Comparison of ENCODE assay signal across 14 cellular contexts in the genomic region with DNA sequence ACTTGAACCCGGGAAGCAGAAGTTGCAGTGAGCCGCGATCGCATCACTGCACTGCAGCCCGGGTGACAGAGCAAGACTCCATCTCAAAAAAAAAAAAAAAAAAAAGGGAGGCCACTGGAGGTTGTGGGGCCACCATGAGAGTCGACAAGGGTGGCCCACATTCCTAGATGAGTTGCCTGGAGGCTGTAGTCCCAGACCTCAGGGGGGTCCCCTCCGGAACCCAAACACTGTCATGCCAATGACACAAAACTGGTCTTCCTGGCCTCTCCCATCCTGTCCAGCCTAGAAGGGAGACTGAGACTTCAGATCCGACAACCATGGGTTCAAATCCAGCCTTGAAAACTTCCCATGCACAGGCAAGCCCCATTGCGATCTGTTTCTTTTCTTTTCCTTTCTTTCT.
"Had no signal": no experiment of that assay in that cellular context is flagged by ENCODE, and none has a peak within 500 bp of the region (broad histone marks: within the 10 kb centered on the region; RNA-seq: fewer than 3 reads in every experiment).

No MANE protein-coding gene starts in this region.

- H3K27me3 ChIP-seq: breast epithelium had no signal

- H3K9me3 ChIP-seq: breast epithelium had no signal

- H3K36me3 ChIP-seq: breast epithelium had no signal

- H2AFZ ChIP-seq: parathyroid adenoma had no signal

- H3K4me3 Mint-ChIP-seq: activated CD8-positive, alpha-beta T cell treated with anti-CD3 and anti-CD28 coated beads for 36 hours; activated naive CD8-positive, alpha-beta T cell treated with anti-CD3 and anti-CD28 coated beads for 36 hours; activated T-cell treated with anti-CD3 and anti-CD28 coated beads, Interleukin-2, amount 50 U/mL, for 72 hours; stimulated activated naive CD8-positive, alpha-beta T cell treated with anti-CD3 and anti-CD28 coated beads, Interleukin-15, amount 100 ng/mL, for 72 hours; type B pancreatic cell had no signal

- H3K9ac ChIP-seq: parathyroid adenoma had no signal

- H3K27ac Mint-ChIP-seq: activated CD8-positive, alpha-beta T cell treated with anti-CD3 and anti-CD28 coated beads for 36 hours; activated naive CD8-positive, alpha-beta T cell treated with anti-CD3 and anti-CD28 coated beads for 36 hours; activated T-cell treated with anti-CD3 and anti-CD28 coated beads, Interleukin-2, amount 50 U/mL, for 72 hours; stimulated activated naive CD8-positive, alpha-beta T cell treated with anti-CD3 and anti-CD28 coated beads, Interleukin-15, amount 100 ng/mL, for 72 hours; type B pancreatic cell had no signal

- H3K27ac ChIP-seq: parathyroid adenoma had no signal

- H3K9me3 Mint-ChIP-seq: activated CD8-positive, alpha-beta T cell treated with anti-CD3 and anti-CD28 coated beads for 36 hours; activated naive CD8-positive, alpha-beta T cell treated with anti-CD3 and anti-CD28 coated beads for 36 hours; activated T-cell treated with anti-CD3 and anti-CD28 coated beads, Interleukin-2, amount 50 U/mL, for 72 hours; stimulated activated naive CD8-positive, alpha-beta T cell treated with anti-CD3 and anti-CD28 coated beads, Interleukin-15, amount 100 ng/mL, for 72 hours; type B pancreatic cell had no signal

- ATAC-seq: activated CD8-positive, alpha-beta T cell treated with anti-CD3 and anti-CD28 coated beads for 36 hours; activated T-cell treated with anti-CD3 and anti-CD28 coated beads, Interleukin-2, amount 50 U/mL, for 72 hours; esophagus mucosa; stimulated activated naive CD8-positive, alpha-beta T cell treated with anti-CD3 and anti-CD28 coated beads, Interleukin-15, amount 100 ng/mL, for 72 hours had no signal

- H3K4me3 ChIP-seq: breast epithelium had no signal

- H3K27me3 Mint-ChIP-seq: activated CD8-positive, alpha-beta T cell treated with anti-CD3 and anti-CD28 coated beads for 36 hours; type B pancreatic cell had no signal

- DNase-seq: activated CD4-positive, alpha-beta T cell treated with anti-CD3 and anti-CD28 coated beads for 4 hours; activated CD8-positive, alpha-beta memory T cell treated with anti-CD3 and anti-CD28 coated beads, Interleukin-2, amount 50 U/mL, for 4 hours; activated CD8-positive, alpha-beta T cell treated with anti-CD3 and anti-CD28 coated beads for 36 hours; activated gamma-delta T cell treated with Interleukin-2 at 50 U/mL for 16 hours; activated naive CD8-positive, alpha-beta T cell treated with anti-CD3 and anti-CD28 coated beads for 36 hours; activated T-cell treated with anti-CD3 and anti-CD28 coated beads, Interleukin-2, amount 50 U/mL, for 72 hours; anterior cingulate cortex; stimulated activated CD4-positive, alpha-beta T cell treated with anti-CD3 and anti-CD28 coated beads, Interleukin-15, amount 100 ng/mL, for 24 hours; stimulated activated CD4-positive, alpha-beta T cell treated with anti-CD3 and anti-CD28 coated beads, Interleukin-4, amount 100 ng/mL, for 4 hours; stimulated activated naive CD8-positive, alpha-beta T cell treated with anti-CD3 and anti-CD28 coated beads, Interleukin-15, amount 100 ng/mL, for 72 hours had no signal
